Comparison of ENCODE assay signal across 1 cellular context in the genomic region with DNA sequence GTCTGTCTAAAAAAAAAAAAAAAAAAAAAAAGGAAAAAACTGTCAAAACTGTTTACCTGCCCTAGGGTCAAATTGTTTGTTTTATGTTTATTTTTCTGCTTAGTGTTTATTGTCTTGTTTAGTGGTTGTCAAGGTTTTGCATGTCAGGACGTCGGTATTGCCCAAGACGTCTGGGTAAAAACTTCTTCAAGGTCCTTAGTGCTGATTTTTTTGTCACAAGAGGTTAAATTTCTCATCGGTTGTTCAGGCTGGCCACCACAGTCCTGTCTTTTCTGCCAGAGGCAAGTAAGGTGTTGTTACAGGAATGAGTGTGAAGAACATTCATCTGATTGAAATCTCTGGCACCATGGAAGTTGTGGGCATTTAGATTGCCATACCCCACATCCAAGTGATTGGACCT.
TF ChIP-seq lines count a peak whose summit lies in the region.

No MANE protein-coding gene starts in this region.

TF ChIP-seq in H1, 55 proteins besides CTCF, POLR2A, EP300 and RAD21:
- TF ChIP-seq, protein P1, sequence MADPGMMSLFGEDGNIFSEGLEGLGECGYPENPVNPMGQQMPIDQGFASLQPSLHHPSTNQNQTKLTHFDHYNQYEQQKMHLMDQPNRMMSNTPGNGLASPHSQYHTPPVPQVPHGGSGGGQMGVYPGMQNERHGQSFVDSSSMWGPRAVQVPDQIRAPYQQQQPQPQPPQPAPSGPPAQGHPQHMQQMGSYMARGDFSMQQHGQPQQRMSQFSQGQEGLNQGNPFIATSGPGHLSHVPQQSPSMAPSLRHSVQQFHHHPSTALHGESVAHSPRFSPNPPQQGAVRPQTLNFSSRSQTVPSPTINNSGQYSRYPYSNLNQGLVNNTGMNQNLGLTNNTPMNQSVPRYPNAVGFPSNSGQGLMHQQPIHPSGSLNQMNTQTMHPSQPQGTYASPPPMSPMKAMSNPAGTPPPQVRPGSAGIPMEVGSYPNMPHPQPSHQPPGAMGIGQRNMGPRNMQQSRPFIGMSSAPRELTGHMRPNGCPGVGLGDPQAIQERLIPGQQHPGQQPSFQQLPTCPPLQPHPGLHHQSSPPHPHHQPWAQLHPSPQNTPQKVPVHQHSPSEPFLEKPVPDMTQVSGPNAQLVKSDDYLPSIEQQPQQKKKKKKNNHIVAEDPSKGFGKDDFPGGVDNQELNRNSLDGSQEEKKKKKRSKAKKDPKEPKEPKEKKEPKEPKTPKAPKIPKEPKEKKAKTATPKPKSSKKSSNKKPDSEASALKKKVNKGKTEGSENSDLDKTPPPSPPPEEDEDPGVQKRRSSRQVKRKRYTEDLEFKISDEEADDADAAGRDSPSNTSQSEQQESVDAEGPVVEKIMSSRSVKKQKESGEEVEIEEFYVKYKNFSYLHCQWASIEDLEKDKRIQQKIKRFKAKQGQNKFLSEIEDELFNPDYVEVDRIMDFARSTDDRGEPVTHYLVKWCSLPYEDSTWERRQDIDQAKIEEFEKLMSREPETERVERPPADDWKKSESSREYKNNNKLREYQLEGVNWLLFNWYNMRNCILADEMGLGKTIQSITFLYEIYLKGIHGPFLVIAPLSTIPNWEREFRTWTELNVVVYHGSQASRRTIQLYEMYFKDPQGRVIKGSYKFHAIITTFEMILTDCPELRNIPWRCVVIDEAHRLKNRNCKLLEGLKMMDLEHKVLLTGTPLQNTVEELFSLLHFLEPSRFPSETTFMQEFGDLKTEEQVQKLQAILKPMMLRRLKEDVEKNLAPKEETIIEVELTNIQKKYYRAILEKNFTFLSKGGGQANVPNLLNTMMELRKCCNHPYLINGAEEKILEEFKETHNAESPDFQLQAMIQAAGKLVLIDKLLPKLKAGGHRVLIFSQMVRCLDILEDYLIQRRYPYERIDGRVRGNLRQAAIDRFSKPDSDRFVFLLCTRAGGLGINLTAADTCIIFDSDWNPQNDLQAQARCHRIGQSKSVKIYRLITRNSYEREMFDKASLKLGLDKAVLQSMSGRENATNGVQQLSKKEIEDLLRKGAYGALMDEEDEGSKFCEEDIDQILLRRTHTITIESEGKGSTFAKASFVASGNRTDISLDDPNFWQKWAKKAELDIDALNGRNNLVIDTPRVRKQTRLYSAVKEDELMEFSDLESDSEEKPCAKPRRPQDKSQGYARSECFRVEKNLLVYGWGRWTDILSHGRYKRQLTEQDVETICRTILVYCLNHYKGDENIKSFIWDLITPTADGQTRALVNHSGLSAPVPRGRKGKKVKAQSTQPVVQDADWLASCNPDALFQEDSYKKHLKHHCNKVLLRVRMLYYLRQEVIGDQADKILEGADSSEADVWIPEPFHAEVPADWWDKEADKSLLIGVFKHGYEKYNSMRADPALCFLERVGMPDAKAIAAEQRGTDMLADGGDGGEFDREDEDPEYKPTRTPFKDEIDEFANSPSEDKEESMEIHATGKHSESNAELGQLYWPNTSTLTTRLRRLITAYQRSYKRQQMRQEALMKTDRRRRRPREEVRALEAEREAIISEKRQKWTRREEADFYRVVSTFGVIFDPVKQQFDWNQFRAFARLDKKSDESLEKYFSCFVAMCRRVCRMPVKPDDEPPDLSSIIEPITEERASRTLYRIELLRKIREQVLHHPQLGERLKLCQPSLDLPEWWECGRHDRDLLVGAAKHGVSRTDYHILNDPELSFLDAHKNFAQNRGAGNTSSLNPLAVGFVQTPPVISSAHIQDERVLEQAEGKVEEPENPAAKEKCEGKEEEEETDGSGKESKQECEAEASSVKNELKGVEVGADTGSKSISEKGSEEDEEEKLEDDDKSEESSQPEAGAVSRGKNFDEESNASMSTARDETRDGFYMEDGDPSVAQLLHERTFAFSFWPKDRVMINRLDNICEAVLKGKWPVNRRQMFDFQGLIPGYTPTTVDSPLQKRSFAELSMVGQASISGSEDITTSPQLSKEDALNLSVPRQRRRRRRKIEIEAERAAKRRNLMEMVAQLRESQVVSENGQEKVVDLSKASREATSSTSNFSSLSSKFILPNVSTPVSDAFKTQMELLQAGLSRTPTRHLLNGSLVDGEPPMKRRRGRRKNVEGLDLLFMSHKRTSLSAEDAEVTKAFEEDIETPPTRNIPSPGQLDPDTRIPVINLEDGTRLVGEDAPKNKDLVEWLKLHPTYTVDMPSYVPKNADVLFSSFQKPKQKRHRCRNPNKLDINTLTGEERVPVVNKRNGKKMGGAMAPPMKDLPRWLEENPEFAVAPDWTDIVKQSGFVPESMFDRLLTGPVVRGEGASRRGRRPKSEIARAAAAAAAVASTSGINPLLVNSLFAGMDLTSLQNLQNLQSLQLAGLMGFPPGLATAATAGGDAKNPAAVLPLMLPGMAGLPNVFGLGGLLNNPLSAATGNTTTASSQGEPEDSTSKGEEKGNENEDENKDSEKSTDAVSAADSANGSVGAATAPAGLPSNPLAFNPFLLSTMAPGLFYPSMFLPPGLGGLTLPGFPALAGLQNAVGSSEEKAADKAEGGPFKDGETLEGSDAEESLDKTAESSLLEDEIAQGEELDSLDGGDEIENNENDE (IDR thresholded peaks at IDR 0.05; ENCODE audit: insufficient replicate concordance, low read length), result no peak
- TF ChIP-seq POU5F1 (IDR thresholded peaks at IDR 0.05; ENCODE audit: low read depth, low read length), result no peak
- TF ChIP-seq YY1 (IDR thresholded peaks at IDR 0.05; ENCODE audit: low read depth, low read length), result no peak
- TF ChIP-seq BCL11A (IDR thresholded peaks at IDR 0.05; ENCODE audit: low read depth in 2 of 2, low read length in 2 of 2), result no peak
- TF ChIP-seq SRF (IDR thresholded peaks at IDR 0.05; ENCODE audit: low read depth, low read length), result no peak
- TF ChIP-seq SIX5 (IDR thresholded peaks at IDR 0.05; ENCODE audit: low read depth, low read length), result no peak
- no peak for TF ChIP-seq SUZ12 (IDR thresholded peaks at IDR 0.05; ENCODE audit: low read length)
- TF ChIP-seq PHF8 (conservative IDR thresholded peaks at IDR 0.05; ENCODE audit: low read depth, low read length), result no peak
- no peak for TF ChIP-seq HDAC2 (IDR thresholded peaks at IDR 0.05; ENCODE audit: borderline replicate concordance in 1 of 2, low read depth in 2 of 2, low read length in 2 of 2)
- no peak for TF ChIP-seq CHD2 (IDR thresholded peaks at IDR 0.05; ENCODE audit: low read length)
- no peak for TF ChIP-seq EZH2 (IDR thresholded peaks at IDR 0.05; ENCODE audit: low read depth, low read length, severe bottlenecking)
- no peak for TF ChIP-seq ASH2L (IDR thresholded peaks at IDR 0.05; ENCODE audit: low read length)
